Comparison of ENCODE assay signal across 8 cellular contexts in genomic region chr10:70404036-70404905, GRCh38. TPM values are rescaled to one million over a fixed set of nuclear protein-coding genes. Genes with fewer than 3 reads are reported as not detected.
A peak's percentile ranks its signal among the peaks of the same experiment; 100 is the strongest.
DNase-seq lines count a peak whose midpoint lies in the region; ATAC-seq and TF ChIP-seq lines count a peak whose summit lies in the region.

Gene EIF4EBP2, plus strand, starts transcription at chr10:70404145. Its CDS starts 257 bp downstream, at chr10:70404402.

- H3K4ac ChIP-seq in H9 (ENCODE audit: low read depth, low read length) = no peak within 1 kb of the TSS

- H4K20me1 ChIP-seq in H9 (ENCODE audit: control insufficient read depth, insufficient read depth, insufficient read length) = peaks cover 3% of the 10 kb centered on the region
- 0 out of 2 replicates have a peak, but pooled peaks cover 7% of the 10 kb centered on the region for H4K20me1 ChIP-seq in MM.1S (ENCODE audit: insufficient read depth, low read length)

- H2BK20ac ChIP-seq in H9 (ENCODE audit: low read depth, low read length, poor library complexity, severe bottlenecking) = no peak within 1 kb of the TSS

- H4K91ac ChIP-seq in H9 (ENCODE audit: insufficient read length, low read depth, low read length) = no peak within 1 kb of the TSS

- WGBS in H9 (ENCODE audit: extremely low coverage, insufficient read length, low lambda C conversion rate) = no CpG with 5 or more reads among the region's 110 CpGs

- no peaks in the 10 kb centered on the region for H3K9me2 ChIP-seq in MM.1S (replicated peaks; ENCODE audit: insufficient read depth, low read length)

- peak within 1 kb of the TSS; percentile 96 for H3K9ac ChIP-seq in H9 (ENCODE audit: extremely low read depth, insufficient read length, low read length)
- H3K9ac ChIP-seq in MM.1S (ENCODE audit: low read length) = peak within 1 kb of the TSS; percentile 90

- no peak within 1 kb of the TSS for H2BK15ac ChIP-seq in H9 (ENCODE audit: low read depth, low read length)

- H2BK120ac ChIP-seq in H9 (ENCODE audit: low read depth, low read length, poor library complexity, severe bottlenecking) = no peak within 1 kb of the TSS

- H3K4me2 ChIP-seq in H9 (ENCODE audit: insufficient read depth, insufficient read length, low read length) (peak within 1 kb of the TSS; percentile 98), MM.1S (ENCODE audit: low read depth, low read length) (peak within 1 kb of the TSS; percentile 86)

- no peak within 1 kb of the TSS for H3K23ac ChIP-seq in H9 (ENCODE audit: insufficient read length, low read depth, low read length)

- H3K27ac Mint-ChIP-seq in H9 (peak within 1 kb of the TSS in 2 of 3 experiments; percentile 96; a peak in 5 of 7 replicates), nephron progenitor cell (peak within 1 kb of the TSS; percentile 62)
- H3K27ac Mint-ChIP-seq in stimulated activated naive CD8-positive, alpha-beta T cell treated with anti-CD3 and anti-CD28 coated beads, Interleukin-15, amount 100 ng/mL, for 72 hours = peak within 1 kb of the TSS; percentile 96 to 97

- peaks cover 25 to 29% (median 28%) of the 10 kb centered on the region in 3 experiments for H3K36me3 Mint-ChIP-seq in H9 (ENCODE audit: insufficient read depth in 1 of 3, low read depth in 3 of 3)
- H3K36me3 Mint-ChIP-seq in nephron progenitor cell (ENCODE audit: low read depth) = peaks cover 32% of the 10 kb centered on the region

- H3K4me3 ChIP-seq in MM.1S (ENCODE audit: low read length) = peak within 1 kb of the TSS; percentile 90

- H3K79me2 ChIP-seq in H9 (ENCODE audit: insufficient read depth, low read length) (peaks cover 25% of the 10 kb centered on the region; the same call in 1 of the 2 replicates), MM.1S (ENCODE audit: low read length) (peaks cover 41% of the 10 kb centered on the region)

- no peak within 1 kb of the TSS for H3K56ac ChIP-seq in H9 (ENCODE audit: insufficient read length, low read depth, low read length)

- peak within 1 kb of the TSS; percentile 73 for H2BK12ac ChIP-seq in H9 (ENCODE audit: insufficient read length, low read depth, low read length)

- H2BK5ac ChIP-seq in H9 (ENCODE audit: insufficient read length, low read length) = no peak within 1 kb of the TSS

- no peak within 1 kb of the TSS for H2AK5ac ChIP-seq in H9 (ENCODE audit: insufficient read length, low read length)

- H3T11ph ChIP-seq in H9 (ENCODE audit: low read length) = no peak within 1 kb of the TSS

- H3K18ac ChIP-seq in H9 (ENCODE audit: insufficient read length, low read depth, low read length) = peak within 1 kb of the TSS; percentile 99

- H3K4me3 Mint-ChIP-seq in H9 = peak within 1 kb of the TSS; percentile 92 to 99
- peak within 1 kb of the TSS; percentile 99 for H3K4me3 Mint-ChIP-seq in nephron progenitor cell
- peak within 1 kb of the TSS; percentile 96 to 100 for H3K4me3 Mint-ChIP-seq in stimulated activated naive CD8-positive, alpha-beta T cell treated with anti-CD3 and anti-CD28 coated beads, Interleukin-15, amount 100 ng/mL, for 72 hours

- peaks cover 33% of the 10 kb centered on the region in 2 experiments for H3K4me1 Mint-ChIP-seq in H9
- peaks cover 39% of the 10 kb centered on the region for H3K4me1 Mint-ChIP-seq in nephron progenitor cell
- peaks cover 48% of the 10 kb centered on the region for H3K4me1 Mint-ChIP-seq in stimulated activated naive CD8-positive, alpha-beta T cell treated with anti-CD3 and anti-CD28 coated beads, Interleukin-15, amount 100 ng/mL, for 72 hours

- H2AFZ ChIP-seq in H9 (ENCODE audit: low read length) = peak within 1 kb of the TSS; percentile 1
- peak within 1 kb of the TSS; percentile 94 for H2AFZ ChIP-seq in MM.1S (ENCODE audit: low read length)

- H4K8ac ChIP-seq in H9 (replicated peaks; ENCODE audit: insufficient read length, low read depth, low read length) = no peak within 1 kb of the TSS

- peaks cover 4% of the 10 kb centered on the region for H3K27me3 Mint-ChIP-seq in H9 (ENCODE audit: low read depth)
- H3K27me3 Mint-ChIP-seq in nephron progenitor cell (ENCODE audit: low read depth, poor library complexity) = peaks cover 4% of the 10 kb centered on the region
- H3K27me3 Mint-ChIP-seq in stimulated activated naive CD8-positive, alpha-beta T cell treated with anti-CD3 and anti-CD28 coated beads, Interleukin-15, amount 100 ng/mL, for 72 hours = no peaks in the 10 kb centered on the region

- H3F3A ChIP-seq in MM.1S (ENCODE audit: insufficient read depth, low read length) = peaks cover 9% of the 10 kb centered on the region

- peak; percentile 95 for ATAC-seq in stimulated activated naive CD8-positive, alpha-beta T cell treated with anti-CD3 and anti-CD28 coated beads, Interleukin-15, amount 100 ng/mL, for 72 hours

- H3K27ac ChIP-seq in H9 (ENCODE audit: insufficient read length, low read depth, low read length) (no peak within 1 kb of the TSS), MM.1S (ENCODE audit: low read length) (peak within 1 kb of the TSS; percentile 72; the same call in 1 of the 2 replicates)

- peak within 1 kb of the TSS; percentile 99 for H3K14ac ChIP-seq in H9 (ENCODE audit: insufficient read depth, low read length)

- no peaks in the 10 kb centered on the region for H3K36me3 ChIP-seq in MM.1S (replicated peaks; ENCODE audit: insufficient read depth, low read length)

- no peak within 1 kb of the TSS for H4K5ac ChIP-seq in H9 (ENCODE audit: insufficient read length, low read depth, low read length)

- peaks cover 14% of the 10 kb centered on the region for H3K23me2 ChIP-seq in H9 (ENCODE audit: insufficient read length, low read depth, low read length, poor library complexity, severe bottlenecking)

- H3K79me1 ChIP-seq in H9 (ENCODE audit: insufficient read depth, low read depth, low read length, poor library complexity, severe bottlenecking) = peaks cover 15% of the 10 kb centered on the region

- TF ChIP-seq CTCF in H9 (conservative IDR thresholded peaks at IDR 0.05) (no peak), MM.1S (IDR thresholded peaks at IDR 0.05; ENCODE audit: low read length) (no peak), nephron progenitor cell (IDR thresholded peaks at IDR 0.05) (no peak)

- H3K4me1 ChIP-seq in H9 (ENCODE audit: insufficient read depth, low read length) (peaks cover 2% of the 10 kb centered on the region; the same call in 1 of the 2 replicates), MM.1S (ENCODE audit: low read length) (peaks cover 3% of the 10 kb centered on the region)

- H3K9me3 ChIP-seq in H9 (ENCODE audit: control insufficient read depth, low read depth, low read length) (no peaks in the 10 kb centered on the region), MM.1S (replicated peaks; ENCODE audit: insufficient read depth, low read length) (no peaks in the 10 kb centered on the region)

- peaks cover 6 to 12% of the 10 kb centered on the region in 2 experiments; a peak in 4 of 5 replicates for H3K9me3 Mint-ChIP-seq in H9
- H3K9me3 Mint-ChIP-seq in nephron progenitor cell = peaks cover 28% of the 10 kb centered on the region
- H3K9me3 Mint-ChIP-seq in stimulated activated naive CD8-positive, alpha-beta T cell treated with anti-CD3 and anti-CD28 coated beads, Interleukin-15, amount 100 ng/mL, for 72 hours = no peaks in the 10 kb centered on the region

- no peaks in the 10 kb centered on the region for H3K27me3 ChIP-seq in H9 (ENCODE audit: insufficient read depth, low read length)
- H3K27me3 ChIP-seq in MM.1S (replicated peaks; ENCODE audit: insufficient read depth, low read length) = no peaks in the 10 kb centered on the region

- DNase-seq in ELR (ENCODE audit: low read depth) (peak; percentile 95), H9 (peak; percentile 98), MM.1S (peak; percentile 92), SIG-M5 (lab: John Stamatoyannopoulos, UW) (peak; percentile 6), activated gamma-delta T cell (lab: John Stamatoyannopoulos, UW) (peak; percentile 98), fibroblast of the conjunctiva (ENCODE audit: low read depth) (peak; percentile 94), nephron progenitor cell (peak; percentile 100)
- peak; percentile 98 to 99 for DNase-seq in stimulated activated naive CD8-positive, alpha-beta T cell treated with anti-CD3 and anti-CD28 coated beads, Interleukin-15, amount 100 ng/mL, for 72 hours

RNA-seq across cellular contexts. Expression of gene EIF4EBP2, which starts in this region (rescaled TPM):
- total RNA-seq in H9 (2021) = 91.1 and 93.2 TPM in 2 replicates

Comparison
In these comparisons a context has a peak if more than half of its experiments do, and no peak if none do; other contexts are left out.
1. DNase-seq: peak in every context shown above with its lines; median percentile 100 in nephron progenitor cell; 98 in stimulated activated naive CD8-positive, alpha-beta T cell treated with anti-CD3 and anti-CD28 coated beads, Interleukin-15, amount 100 ng/mL, for 72 hours; 98 in H9; 98 in activated gamma-delta T cell; 95 in ELR; 94 in fibroblast of the conjunctiva; 92 in MM.1S; 6 in SIG-M5.